15 cellular contexts compared by ENCODE assay signal in the genomic region with DNA sequence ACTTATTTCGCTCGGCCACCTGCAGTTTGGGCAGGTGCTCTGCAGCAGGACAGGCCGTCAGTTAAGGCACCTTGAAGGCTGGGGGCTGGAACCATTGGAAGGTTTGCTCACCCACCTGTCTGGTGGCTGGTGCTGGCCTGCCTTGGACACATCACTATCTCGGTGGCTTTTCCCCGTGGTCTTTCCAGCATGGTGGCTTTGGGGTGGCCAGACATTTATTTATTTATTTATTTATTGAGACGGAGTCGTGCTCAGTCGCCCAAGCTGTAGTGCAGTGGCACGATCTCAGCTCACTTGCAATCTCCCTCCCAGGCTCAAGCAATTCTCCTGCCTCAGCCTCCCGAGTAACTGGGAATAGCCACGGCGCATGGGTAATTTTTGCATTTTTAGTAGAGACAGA. TPM values are rescaled to one million over a fixed set of nuclear protein-coding genes. Genes with fewer than 3 reads are reported as not detected.
DNase-seq lines count a peak whose midpoint lies in the region; ATAC-seq lines count a peak whose summit lies in the region.
"Had no signal": no experiment of that assay in that cellular context is flagged by ENCODE, and none has a peak within 500 bp of the region (broad histone marks: within the 10 kb centered on the region; RNA-seq: fewer than 3 reads in every experiment).

No MANE protein-coding gene starts in this region.

- peak overlapping the region; percentile 99 for H3K27ac ChIP-seq in angular gyrus (ENCODE audit: low read depth, low read length)
- H3K27ac ChIP-seq: pancreas had no signal

- H3K36me3 Mint-ChIP-seq in activated naive CD4-positive, alpha-beta T cell treated with anti-CD3 and anti-CD28 coated beads, Interleukin-2, amount 50 U/mL, for 24 hours, result peaks cover 7% of the 10 kb centered on the region
- peaks cover 0 to 35% (median 15%) of the 10 kb centered on the region in 3 donors for H3K36me3 Mint-ChIP-seq in naive thymus-derived CD8-positive, alpha-beta T cell

- no peak overlapping the region for H3K4me3 Mint-ChIP-seq in activated naive CD4-positive, alpha-beta T cell treated with anti-CD3 and anti-CD28 coated beads, Interleukin-2, amount 50 U/mL, for 24 hours
- H3K4me3 Mint-ChIP-seq in naive thymus-derived CD8-positive, alpha-beta T cell, result peak overlapping the region in 8 of 10 donors; percentile 52 to 80 (median 60)

- H3K27ac Mint-ChIP-seq in activated naive CD4-positive, alpha-beta T cell treated with anti-CD3 and anti-CD28 coated beads, Interleukin-2, amount 50 U/mL, for 24 hours, result peak overlapping the region; percentile 80
- peak overlapping the region; percentile 90 to 100 (median 98) for H3K27ac Mint-ChIP-seq in naive thymus-derived CD8-positive, alpha-beta T cell

- H3K27me3 Mint-ChIP-seq in activated naive CD4-positive, alpha-beta T cell treated with anti-CD3 and anti-CD28 coated beads, Interleukin-2, amount 50 U/mL, for 24 hours, result no peaks in the 10 kb centered on the region
- H3K27me3 Mint-ChIP-seq in naive thymus-derived CD8-positive, alpha-beta T cell, result no peaks in the 10 kb centered on the region

- no peaks in the 10 kb centered on the region for H3K9me3 Mint-ChIP-seq in activated naive CD4-positive, alpha-beta T cell treated with anti-CD3 and anti-CD28 coated beads, Interleukin-2, amount 50 U/mL, for 24 hours
- no peaks in the 10 kb centered on the region for H3K9me3 Mint-ChIP-seq in naive thymus-derived CD8-positive, alpha-beta T cell

- POLR2A ChIA-PET in naive thymus-derived CD8-positive, alpha-beta T cell (lab: Charles Lee), result interaction anchor here (0.9 to 8.4 kb wide), 5 partner anchors 6 to 29 kb away, joined by 3 to 80 read pairs (median 34); a partner anchor contains a TSS

- DNase-seq in activated naive CD4-positive, alpha-beta T cell treated with Interleukin-2 at 50 U/mL for 16 hours, result no peak
- DNase-seq in naive thymus-derived CD8-positive, alpha-beta T cell, result no peak
- DNase-seq in 8988T, result no peak
- DNase-seq in NCI-H524 (lab: John Stamatoyannopoulos, UW), result no peak
- DNase-seq: cortex of kidney, esophagus squamous epithelium, Karpas-422, kidney, midbrain, NCI-H1436 treated with DMSO at 0.1 percent for 48 hours, pancreas had no signal

- H3K4me1 Mint-ChIP-seq in activated naive CD4-positive, alpha-beta T cell treated with anti-CD3 and anti-CD28 coated beads, Interleukin-2, amount 50 U/mL, for 24 hours, result peaks cover 89% of the 10 kb centered on the region
- peaks cover 52 to 96% (median 94%) of the 10 kb centered on the region in 4 donors for H3K4me1 Mint-ChIP-seq in naive thymus-derived CD8-positive, alpha-beta T cell

- ATAC-seq in naive thymus-derived CD8-positive, alpha-beta T cell, result no peak
- ATAC-seq in GM19023 (IDR thresholded peaks at IDR 0.05; ENCODE audit: unreplicated experiment) (no peak), GM21367 (IDR thresholded peaks at IDR 0.05; ENCODE audit: unreplicated experiment) (no peak)
- ATAC-seq: pancreas had no signal

RNA-seq across cellular contexts. Expression of a gene that starts 11.7 kb away (rescaled TPM):
- 100 to 1,000 TPM; 142 to 143 TPM for total RNA-seq in naive thymus-derived CD8-positive, alpha-beta T cell
- 100 to 1,000 TPM; 422 to 562 (median 537) TPM for polyA plus RNA-seq in naive thymus-derived CD8-positive, alpha-beta T cell

RNA-seq across cellular contexts. Expression of a gene that starts 29.4 kb away (rescaled TPM):
- total RNA-seq in naive thymus-derived CD8-positive, alpha-beta T cell, result 10 to 100 TPM; 49.6 to 51.6 TPM
- polyA plus RNA-seq in naive thymus-derived CD8-positive, alpha-beta T cell, result 10 to 100 TPM; 18.0 to 32.9 (median 25.7) TPM
